Comparison of ENCODE assay signal across 12 cellular contexts in the genomic region with DNA sequence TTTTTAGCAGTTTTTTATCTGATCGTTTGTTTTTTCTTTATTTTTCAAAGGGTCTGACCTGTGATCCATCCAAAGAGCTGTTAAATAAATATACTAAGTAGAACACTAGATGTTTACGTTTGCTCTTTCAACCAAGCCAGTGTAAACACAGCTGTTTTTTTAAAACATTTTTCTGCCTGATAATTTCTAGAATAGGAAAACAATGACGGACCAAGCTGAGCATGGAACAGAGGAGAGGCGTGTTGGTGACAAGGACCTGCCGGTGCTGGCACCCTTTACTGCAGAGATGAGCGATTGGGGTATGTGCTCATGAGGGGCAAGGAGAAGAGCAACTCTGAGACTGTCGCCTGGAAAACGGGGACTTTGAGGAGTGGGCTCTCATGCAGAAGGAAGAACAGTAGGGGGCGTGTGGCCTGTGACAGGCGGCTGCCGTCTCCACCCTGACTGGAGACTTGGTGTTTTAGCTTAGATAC.
A peak's percentile ranks its signal among the peaks of the same experiment; 100 is the strongest.
DNase-seq lines count a peak whose midpoint lies in the region; ATAC-seq, FAIRE-seq and TF ChIP-seq lines count a peak whose summit lies in the region.
"Had no signal": no experiment of that assay in that cellular context is flagged by ENCODE, and none has a peak within 500 bp of the region (broad histone marks: within the 10 kb centered on the region; RNA-seq: fewer than 3 reads in every experiment).

No MANE protein-coding gene starts in this region.

- DNase-seq in SHP77 treated with DMSO at 0.1 percent for 48 hours (lab: John Stamatoyannopoulos, UW) = peak; percentile 46
- DNase-seq in activated CD4-positive, alpha-beta T cell treated with anti-CD3 and anti-CD28 coated beads, Interleukin-2, amount 50 U/mL, for 1 hour = no peak
- DNase-seq in RPMI8226 = no peak
- no peak for DNase-seq in activated CD4-positive, alpha-beta T cell treated with anti-CD3 and anti-CD28 coated beads for 4 hours
- DNase-seq: caudate nucleus, left cardiac atrium had no signal

- no peak for ATAC-seq in GM21619 (IDR thresholded peaks at IDR 0.05; ENCODE audit: unreplicated experiment)
- ATAC-seq: activated T-helper 17 cell treated with anti-CD3 and anti-CD28 coated beads, Interleukin-2, amount 50 U/mL, for 72 hours; left cardiac atrium had no signal

- peak; percentile 63 for TF ChIP-seq CTCF in 22Rv1 (IDR thresholded peaks at IDR 0.05)
- TF ChIP-seq CTCF in GM12872 (IDR thresholded peaks at IDR 0.05; ENCODE audit: insufficient read depth, low read depth, low read length) = peak; percentile 10; the same call in 1 of the 3 replicates

- H3K27ac ChIP-seq in 22Rv1 = 0 out of 2 replicates have a peak overlapping the region, but pooled peaks have one; percentile 17
- H3K27ac ChIP-seq: BLaER1 had no signal

- FAIRE-seq in islet of Langerhans (lab: Jason Lieb, UNC) = peak; percentile 61
